ENCODE assay signal across 10 cellular contexts in genomic region chr10:80529604-80530003, GRCh38. TPM values are rescaled to one million over a fixed set of nuclear protein-coding genes. Genes with fewer than 3 reads are reported as not detected.
A peak's percentile ranks its signal among the peaks of the same experiment; 100 is the strongest.
DNase-seq lines count a peak whose midpoint lies in the region; ATAC-seq and TF ChIP-seq lines count a peak whose summit lies in the region.
"Had no signal": no experiment of that assay in that cellular context is flagged by ENCODE, and none has a peak within 500 bp of the region (broad histone marks: within the 10 kb centered on the region; RNA-seq: fewer than 3 reads in every experiment).

No MANE protein-coding gene starts in this region.

- peak overlapping the region; percentile 38 for H3K27ac ChIP-seq in HL-60 (replicated peaks)

- peak in 1 of 2 experiments; percentile 79 for DNase-seq in HL-60 (ENCODE audit: low read depth in 1 of 2, low spot score in 1 of 2)
- DNase-seq in activated CD4-positive, alpha-beta T cell treated with anti-CD3 and anti-CD28 coated beads for 36 hours = peak; percentile 53
- no peak for DNase-seq in sciatic nerve (ENCODE audit: low spot score)
- no peak for DNase-seq in HuH-7 (ENCODE audit: low spot score)
- DNase-seq in superior temporal gyrus (ENCODE audit: extremely low spot score) = no peak

- peaks cover 66% of the 10 kb centered on the region for H3K4me1 Mint-ChIP-seq in activated CD4-positive, alpha-beta T cell treated with anti-CD3 and anti-CD28 coated beads for 36 hours
- peaks cover 62% of the 10 kb centered on the region for H3K4me1 Mint-ChIP-seq in dendritic cell treated with granulocyte-macrophage colony-stimulating factor and Interleukin-4, amounts not matched to agents 40 ng/mL and 50 ng/mL, for 4 days (ENCODE audit: low read depth)

- no peaks in the 10 kb centered on the region for H3K27me3 Mint-ChIP-seq in activated CD4-positive, alpha-beta T cell treated with anti-CD3 and anti-CD28 coated beads for 36 hours
- H3K27me3 Mint-ChIP-seq in dendritic cell treated with granulocyte-macrophage colony-stimulating factor and Interleukin-4, amounts not matched to agents 40 ng/mL and 50 ng/mL, for 4 days = peaks cover 2% of the 10 kb centered on the region

- no peak for TF ChIP-seq CTCF in HL-60 (IDR thresholded peaks at IDR 0.05; ENCODE audit: insufficient read depth, low read length)

- no peaks in the 10 kb centered on the region for H3K9me3 Mint-ChIP-seq in activated CD4-positive, alpha-beta T cell treated with anti-CD3 and anti-CD28 coated beads for 36 hours (ENCODE audit: low read depth)
- no peaks in the 10 kb centered on the region for H3K9me3 Mint-ChIP-seq in dendritic cell treated with granulocyte-macrophage colony-stimulating factor and Interleukin-4, amounts not matched to agents 40 ng/mL and 50 ng/mL, for 4 days

- H3K36me3 Mint-ChIP-seq in activated CD4-positive, alpha-beta T cell treated with anti-CD3 and anti-CD28 coated beads for 36 hours (ENCODE audit: low read depth) = peaks cover 10% of the 10 kb centered on the region
- H3K36me3 Mint-ChIP-seq in dendritic cell treated with granulocyte-macrophage colony-stimulating factor and Interleukin-4, amounts not matched to agents 40 ng/mL and 50 ng/mL, for 4 days (ENCODE audit: low read depth) = no peaks in the 10 kb centered on the region

- no peak overlapping the region for H3K4me3 Mint-ChIP-seq in activated CD4-positive, alpha-beta T cell treated with anti-CD3 and anti-CD28 coated beads for 36 hours
- H3K4me3 Mint-ChIP-seq in dendritic cell treated with granulocyte-macrophage colony-stimulating factor and Interleukin-4, amounts not matched to agents 40 ng/mL and 50 ng/mL, for 4 days = no peak overlapping the region

- no peak overlapping the region for H3K4me3 ChIP-seq in HL-60 (replicated peaks; ENCODE audit: insufficient read depth, low read length)

- CTCF ChIA-PET in activated CD4-positive, alpha-beta T cell treated with anti-CD3 and anti-CD28 coated beads for 36 hours (lab: Charles Lee) = interaction anchor here (0.7 to 2.1 kb wide), 7 partner anchors 12 to 148 kb away, joined by 3 to 13 read pairs (median 5); no protein-coding TSS in a partner anchor

- POLR2A ChIA-PET in activated CD4-positive, alpha-beta T cell treated with anti-CD3 and anti-CD28 coated beads for 36 hours (lab: Charles Lee) = no interaction called here

- H3K27me3 ChIP-seq in HL-60 (ENCODE audit: insufficient read depth, poor library complexity, severe bottlenecking) = no peaks in the 10 kb centered on the region

- peak overlapping the region; percentile 61 for H3K27ac Mint-ChIP-seq in activated CD4-positive, alpha-beta T cell treated with anti-CD3 and anti-CD28 coated beads for 36 hours
- H3K27ac Mint-ChIP-seq in dendritic cell treated with granulocyte-macrophage colony-stimulating factor and Interleukin-4, amounts not matched to agents 40 ng/mL and 50 ng/mL, for 4 days = peak overlapping the region; percentile 82

- ATAC-seq in activated CD4-positive, alpha-beta T cell treated with anti-CD3 and anti-CD28 coated beads for 36 hours = peak; percentile 24
- ATAC-seq in sciatic nerve (peak; percentile 56), HG03095 (IDR thresholded peaks at IDR 0.05; ENCODE audit: unreplicated experiment) (no peak), HG02571 (IDR thresholded peaks at IDR 0.05; ENCODE audit: unreplicated experiment) (no peak)

- intact Hi-C loops in activated CD4-positive, alpha-beta T cell treated with anti-CD3 and anti-CD28 coated beads for 36 hours (cut with DNase I, micrococcal nuclease) = loop anchor here (1.0 to 10.0 kb wide), 4 partner anchors 85 to 455 kb away; partner anchors contain the start of gene TMEM254 (in 1 of the 2)
- intact Hi-C loops in dendritic cell treated with granulocyte-macrophage colony-stimulating factor and Interleukin-4, amounts not matched to agents 40 ng/mL and 50 ng/mL, for 4 days (cut with micrococcal nuclease) = no loop called here
- intact Hi-C loops in sciatic nerve (cut with DNase I) = no loop called here

RNA-seq across cellular contexts. Expression of gene SH2D4B, which starts 8.1 kb away (rescaled TPM):
- total RNA-seq in activated CD4-positive, alpha-beta T cell treated with anti-CD3 and anti-CD28 coated beads for 36 hours = under 1 TPM in 1 of 2 experiments, not detected in 1; 0.11 TPM
- total RNA-seq in sciatic nerve = 0.18 TPM
- total RNA-seq: HT-29, pulmonary artery endothelial cell had no signal

Comparison
In these comparisons a context has a peak if more than half of its experiments do, and no peak if none do; other contexts are left out.
1. ATAC-seq: peak in activated CD4-positive, alpha-beta T cell treated with anti-CD3 and anti-CD28 coated beads for 36 hours (single experiment) and sciatic nerve (single experiment); none in HG03095 (single experiment) and HG02571 (single experiment).
2. intact Hi-C loops: an anchor here in activated CD4-positive, alpha-beta T cell treated with anti-CD3 and anti-CD28 coated beads for 36 hours (1.0 to 10.0 kb wide); none called in dendritic cell treated with granulocyte-macrophage colony-stimulating factor and Interleukin-4, amounts not matched to agents 40 ng/mL and 50 ng/mL, for 4 days and sciatic nerve.